ENCODE assay signal across 16 cellular contexts in genomic region chr10:45502458-45502857, GRCh38.
DNase-seq lines count a peak whose midpoint lies in the region; ATAC-seq and TF ChIP-seq lines count a peak whose summit lies in the region.
"Had no signal": no experiment of that assay in that cellular context is flagged by ENCODE, and none has a peak within 500 bp of the region (broad histone marks: within the 10 kb centered on the region; RNA-seq: fewer than 3 reads in every experiment).

No MANE protein-coding gene starts in this region.

- no peaks in the 10 kb centered on the region for H3F3A ChIP-seq in GM23338 (replicated peaks; ENCODE audit: low read depth)

- peaks cover 0 to 1% of the 10 kb centered on the region in 2 donors for H3K36me3 Mint-ChIP-seq in activated T-cell treated with anti-CD3 and anti-CD28 coated beads, Interleukin-2, amount 50 U/mL, for 72 hours (ENCODE audit: insufficient read depth in 2 of 2)
- no peaks in the 10 kb centered on the region for H3K36me3 Mint-ChIP-seq in GM23338 (ENCODE audit: low read depth)
- H3K36me3 Mint-ChIP-seq in immature natural killer cell: no peaks in the 10 kb centered on the region

- TF ChIP-seq EP300 in sigmoid colon (IDR thresholded peaks at IDR 0.05): no peak

- H3K4me3 ChIP-seq in endocrine pancreas (ENCODE audit: control insufficient read depth, insufficient read depth, low read length) (peak overlapping the region; percentile 52), GM23338 (no peak overlapping the region), sigmoid colon (no peak overlapping the region)
- H3K4me3 ChIP-seq: BLaER1, HAP-1, K562 had no signal

- no peak for DNase-seq in activated T-cell treated with anti-CD3 and anti-CD28 coated beads, Interleukin-2, amount 50 U/mL, for 72 hours
- DNase-seq in activated T-cell treated with anti-CD3 and anti-CD28 coated beads for 4 hours (no peak), iris pigment epithelial cell (ENCODE audit: low read depth) (peak; percentile 25), kidney tubule cell (ENCODE audit: low spot score) (no peak), GM23338 (ENCODE audit: low spot score) (no peak), sigmoid colon (no peak), immature natural killer cell (no peak)
- DNase-seq: AML-193; CD8-positive, alpha-beta memory T cell; DMS79 had no signal

- no peak overlapping the region for H3K4me2 ChIP-seq in GM23338
- H3K4me2 ChIP-seq: BLaER1 had no signal

- intact Hi-C loops in sigmoid colon (cut with DNase I): no loop called here

- H3K27ac ChIP-seq in GM23338 (ENCODE audit: low read depth) (no peak overlapping the region), sigmoid colon (no peak overlapping the region)
- H3K27ac ChIP-seq: 22Rv1, BLaER1, HL-60 had no signal

- TF ChIP-seq POLR2A in sigmoid colon (IDR thresholded peaks at IDR 0.05): no peak

- no peak overlapping the region for H3K9ac ChIP-seq in endocrine pancreas (ENCODE audit: control insufficient read depth, insufficient read depth, low read length)
- H3K9ac ChIP-seq: BLaER1 had no signal

- H3K9me3 Mint-ChIP-seq in activated T-cell treated with anti-CD3 and anti-CD28 coated beads, Interleukin-2, amount 50 U/mL, for 72 hours: peaks cover 0 to 1% of the 10 kb centered on the region in 2 donors
- H3K9me3 Mint-ChIP-seq in GM23338 (no peaks in the 10 kb centered on the region), immature natural killer cell (no peaks in the 10 kb centered on the region)
- H3K9me3 Mint-ChIP-seq: CD8-positive, alpha-beta memory T cell had no signal

- H3K79me2 ChIP-seq in GM23338 (replicated peaks; ENCODE audit: insufficient read depth): no peaks in the 10 kb centered on the region

- TF ChIP-seq CTCF in GM23338 (conservative IDR thresholded peaks at IDR 0.05; ENCODE audit: low read depth in 2 of 2) (no peak), sigmoid colon (IDR thresholded peaks at IDR 0.05) (no peak)

- H3K27me3 ChIP-seq in endocrine pancreas (ENCODE audit: control insufficient read depth, insufficient read depth, low read length) (no peaks in the 10 kb centered on the region), GM23338 (ENCODE audit: insufficient read depth) (no peaks in the 10 kb centered on the region), sigmoid colon (no peaks in the 10 kb centered on the region)
- H3K27me3 ChIP-seq: BLaER1 had no signal

- H3K27me3 Mint-ChIP-seq in activated T-cell treated with anti-CD3 and anti-CD28 coated beads, Interleukin-2, amount 50 U/mL, for 72 hours (ENCODE audit: low read depth): no peaks in the 10 kb centered on the region
- H3K27me3 Mint-ChIP-seq in GM23338 (ENCODE audit: insufficient read depth, low read depth, poor library complexity): no peaks in the 10 kb centered on the region
- no peaks in the 10 kb centered on the region for H3K27me3 Mint-ChIP-seq in immature natural killer cell (ENCODE audit: low read depth in 3 of 3)
- H3K27me3 Mint-ChIP-seq: CD8-positive, alpha-beta memory T cell had no signal

- H3K4me1 ChIP-seq in endocrine pancreas (ENCODE audit: control insufficient read depth, insufficient read depth, low read length): peaks cover 37% of the 10 kb centered on the region
- H3K4me1 ChIP-seq in GM23338 (ENCODE audit: insufficient read depth): no peaks in the 10 kb centered on the region
- H3K4me1 ChIP-seq in sigmoid colon: no peaks in the 10 kb centered on the region
- H3K4me1 ChIP-seq: BLaER1 had no signal

- no peak for ATAC-seq in activated T-cell treated with anti-CD3 and anti-CD28 coated beads, Interleukin-2, amount 50 U/mL, for 72 hours (replicated peaks in 1 of 2)
- no peak for ATAC-seq in GM23338
- ATAC-seq: K562 had no signal

- peak overlapping the region; percentile 7 for H3K27ac Mint-ChIP-seq in activated T-cell treated with anti-CD3 and anti-CD28 coated beads, Interleukin-2, amount 50 U/mL, for 72 hours
- no peak overlapping the region for H3K27ac Mint-ChIP-seq in GM23338
- H3K27ac Mint-ChIP-seq in immature natural killer cell: peak overlapping the region in 1 of 6 donors; percentile 41

- H3K36me3 ChIP-seq in endocrine pancreas (ENCODE audit: control insufficient read depth, insufficient read depth, low read length): no peaks in the 10 kb centered on the region
- no peaks in the 10 kb centered on the region for H3K36me3 ChIP-seq in GM23338 (ENCODE audit: insufficient read depth)
- H3K36me3 ChIP-seq in sigmoid colon: no peaks in the 10 kb centered on the region
- H3K36me3 ChIP-seq: BLaER1, HAP-1 had no signal

- peaks cover 8% of the 10 kb centered on the region for H3K4me1 Mint-ChIP-seq in activated T-cell treated with anti-CD3 and anti-CD28 coated beads, Interleukin-2, amount 50 U/mL, for 72 hours (ENCODE audit: low read depth)
- H3K4me1 Mint-ChIP-seq in GM23338 (no peaks in the 10 kb centered on the region), immature natural killer cell (peaks cover 8 to 36% of the 10 kb centered on the region in 2 donors)

- H3K9me3 ChIP-seq in endocrine pancreas (ENCODE audit: control insufficient read depth, low read length) (no peaks in the 10 kb centered on the region), sigmoid colon (no peaks in the 10 kb centered on the region)
- H3K9me3 ChIP-seq: BLaER1, HAP-1 had no signal

- H4K20me1 ChIP-seq in GM23338 (replicated peaks; ENCODE audit: insufficient read depth): no peaks in the 10 kb centered on the region
- H4K20me1 ChIP-seq: BLaER1 had no signal

- H3K4me3 Mint-ChIP-seq in activated T-cell treated with anti-CD3 and anti-CD28 coated beads, Interleukin-2, amount 50 U/mL, for 72 hours: no peak overlapping the region
- H3K4me3 Mint-ChIP-seq in GM23338 (no peak overlapping the region), immature natural killer cell (no peak overlapping the region)
- H3K4me3 Mint-ChIP-seq: CD8-positive, alpha-beta memory T cell had no signal

- H2AFZ ChIP-seq in GM23338: no peak overlapping the region

- H3K9me2 ChIP-seq in GM23338 (ENCODE audit: insufficient read depth): no peaks in the 10 kb centered on the region

TF ChIP-seq in GM23338, 12 proteins besides CTCF, POLR2A, EP300 and RAD21 (continues in another document):
- TF ChIP-seq ZNF331 (CRISPR knock-in tag; IDR thresholded peaks at IDR 0.05; ENCODE audit: low read depth) (no peak), REST (IDR thresholded peaks at IDR 0.05; ENCODE audit: unreplicated experiment) (no peak), EZH2 (IDR thresholded peaks at IDR 0.05; ENCODE audit: low read depth, unreplicated experiment) (no peak)
